Comparison of ENCODE assay signal across 8 cellular contexts in the genomic region with DNA sequence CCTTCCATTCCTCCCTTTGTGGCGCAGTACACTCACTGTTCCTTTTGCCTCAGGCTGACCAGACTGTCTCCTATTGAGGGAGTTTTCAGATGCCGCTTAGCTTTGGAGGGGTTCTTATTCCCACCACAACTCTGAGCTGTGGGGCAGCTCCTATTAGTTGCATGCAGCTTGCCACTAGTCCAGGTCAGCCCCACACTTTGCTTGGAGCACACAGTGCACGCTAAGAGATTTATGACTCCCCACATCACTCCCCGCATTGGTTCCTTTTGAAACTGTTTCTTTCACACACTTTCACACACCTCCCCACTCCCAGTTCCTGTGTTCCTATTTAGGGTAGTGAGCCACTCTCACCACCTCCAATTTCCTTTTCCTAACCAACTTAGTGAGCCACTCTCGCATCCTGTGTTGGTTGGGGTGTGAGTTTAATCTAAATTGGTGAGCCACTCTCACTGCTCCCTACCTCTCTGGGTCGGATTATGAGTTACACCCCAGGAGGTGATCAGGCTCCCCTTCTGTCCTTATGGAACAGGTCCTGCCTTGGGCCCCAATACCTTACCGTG. TPM values are rescaled to one million over a fixed set of nuclear protein-coding genes. Genes with fewer than 3 reads are reported as not detected.
DNase-seq lines count a peak whose midpoint lies in the region; ATAC-seq, FAIRE-seq and TF ChIP-seq lines count a peak whose summit lies in the region.

No MANE protein-coding gene starts in this region.

- peaks cover 0 to 6% of the 10 kb centered on the region in 2 donors for H3K4me1 ChIP-seq in kidney (ENCODE audit: control insufficient read depth in 1 of 2, insufficient read depth in 1 of 2, low read depth in 1 of 2, low read length in 2 of 2)

- ATAC-seq in GM18508 (IDR thresholded peaks at IDR 0.05; ENCODE audit: insufficient read depth, unreplicated experiment) (peak; percentile 36), HG02588 (IDR thresholded peaks at IDR 0.05; ENCODE audit: unreplicated experiment) (peak; percentile 50)

- no peak for TF ChIP-seq CTCF in kidney (IDR thresholded peaks at IDR 0.05; ENCODE audit: borderline replicate concordance, extremely low read depth, insufficient read depth)

- no peak overlapping the region for H3K27ac ChIP-seq in kidney (ENCODE audit: low read depth in 2 of 2, low read length in 2 of 2)

- peaks cover 0 to 2% (median 0%) of the 10 kb centered on the region in 3 donors for H3K27me3 Mint-ChIP-seq in immature natural killer cell (ENCODE audit: low read depth in 3 of 3)

- no peak overlapping the region for H3K4me3 ChIP-seq in kidney (ENCODE audit: low read length in 2 of 2)

- peaks cover 0 to 4% of the 10 kb centered on the region in 2 donors for H3K9me3 ChIP-seq in kidney (ENCODE audit: control insufficient read depth in 1 of 2, low read length in 2 of 2)

- intact Hi-C loops in kidney (cut with DNase I): no loop called here

- H3K9me3 Mint-ChIP-seq in immature natural killer cell: peaks cover 0 to 9% (median 0%) of the 10 kb centered on the region in 6 donors

- H3K9ac ChIP-seq in kidney (ENCODE audit: low read length in 2 of 2): no peak overlapping the region

- peak overlapping the region; percentile 78 to 88 (median 84) for H3K4me3 Mint-ChIP-seq in immature natural killer cell

- H3K27ac Mint-ChIP-seq in immature natural killer cell: peak overlapping the region; percentile 55 to 92 (median 87)

- no peaks in the 10 kb centered on the region for H3K36me3 ChIP-seq in kidney (ENCODE audit: control insufficient read depth in 1 of 2, insufficient read depth in 2 of 2, low read length in 2 of 2)

- H3K4me1 Mint-ChIP-seq in immature natural killer cell: peaks cover 59 to 63% of the 10 kb centered on the region in 2 donors

- H3K36me3 Mint-ChIP-seq in immature natural killer cell: peaks cover 0 to 4% (median 0%) of the 10 kb centered on the region in 3 donors

- DNase-seq in NOMO-1 (lab: John Stamatoyannopoulos, UW; ENCODE audit: unreplicated experiment in 2 of 2) (peak; percentile 47 to 63), immature natural killer cell (peak; percentile 49 to 53 (median 52)), midbrain (lab: John Stamatoyannopoulos, UW) (no peak), COLO829 (ENCODE audit: low spot score) (no peak), kidney (no peak)
- no peak for DNase-seq in NK-92 treated with Interleukin-12 subunit alpha and Interleukin-12 subunit beta, amount 100 ng/mL, for 24 hours (lab: John Stamatoyannopoulos, UW)

- no peak for FAIRE-seq in kidney (lab: Jason Lieb, UNC)

RNA-seq across cellular contexts. Expression of a gene that starts 10.4 kb away (rescaled TPM):
- polyA plus RNA-seq in immature natural killer cell (1 to 10 TPM in 2 of 3 donors, not detected in 1; 2.4 to 6.4 TPM), kidney (ENCODE audit: insufficient read depth, low read depth, low replicate concordance) (1.8 TPM)
- 4.9 TPM for total RNA-seq in kidney

RNA-seq across cellular contexts. Expression of a gene that starts 21.4 kb away (rescaled TPM):
- polyA plus RNA-seq in immature natural killer cell (under 1 TPM in 2 of 3 donors, not detected in 1; 0.43 to 0.83 TPM), kidney (ENCODE audit: insufficient read depth, low read depth, low replicate concordance) (4.5 TPM)
- 4.7 TPM for total RNA-seq in kidney

RNA-seq across cellular contexts. Expression of a gene that starts 52.9 kb away (rescaled TPM):
- polyA plus RNA-seq in immature natural killer cell (100 to 1,000 TPM in 2 of 3 donors, 10 to 100 TPM in 1; 97.4 to 139 (median 111) TPM), kidney (ENCODE audit: insufficient read depth, low read depth, low replicate concordance) (73.7 TPM)
- total RNA-seq in kidney: 35.0 TPM

Comparison
In these comparisons a context has a peak if more than half of its experiments do, and no peak if none do; other contexts are left out.
1. DNase-seq: peak in NOMO-1 (2 of 2) and immature natural killer cell (3 of 3); none in midbrain (single experiment), COLO829 (single experiment), kidney (single experiment) and NK-92 treated with Interleukin-12 subunit alpha and Interleukin-12 subunit beta, amount 100 ng/mL, for 24 hours (single experiment).